15 cellular contexts compared by ENCODE assay signal in the genomic region with DNA sequence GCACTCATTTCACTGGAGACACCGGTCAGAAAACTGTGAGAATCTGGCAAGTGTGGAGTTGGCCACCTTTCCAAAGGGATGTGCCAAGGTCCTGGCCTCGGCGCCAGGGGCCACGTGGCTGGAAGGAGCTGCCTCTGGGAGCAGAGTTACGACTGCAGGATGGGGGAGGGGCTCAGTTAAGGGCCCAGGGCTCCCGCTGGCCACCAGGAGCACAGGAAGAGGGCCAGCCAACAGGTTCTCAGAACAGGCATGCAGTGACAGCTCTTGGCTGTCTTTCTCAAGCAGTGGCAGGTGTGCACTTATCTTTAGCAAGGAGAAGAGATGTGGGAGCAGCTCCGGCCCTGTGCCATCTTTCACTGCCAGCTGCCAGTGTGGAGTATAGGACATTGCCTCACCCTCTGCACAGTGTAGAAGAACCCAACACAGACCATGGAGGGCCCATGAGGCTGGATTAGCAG.
DNase-seq lines count a peak whose midpoint lies in the region; ATAC-seq lines count a peak whose summit lies in the region.
"Had no signal": no experiment of that assay in that cellular context is flagged by ENCODE, and none has a peak within 500 bp of the region (broad histone marks: within the 10 kb centered on the region; RNA-seq: fewer than 3 reads in every experiment).

No MANE protein-coding gene starts in this region.

- no peak overlapping the region for H3K4me3 ChIP-seq in BLaER1 treated with 17β-estradiol and CSF1 and Interleukin-3, amounts not matched to agents 10 nM and 100 nM
- no peak overlapping the region for H3K4me3 ChIP-seq in mesendoderm (ENCODE audit: low read length)
- H3K4me3 ChIP-seq: BLaER1, SJCRH30 had no signal

- no peak overlapping the region for H4K5ac ChIP-seq in mesendoderm (ENCODE audit: low read length)

- in situ Hi-C loops in ACHN (cut with HindIII; ENCODE audit: low pct_ligation_motif_present, low pct_unique_long_range_greater_than_20kb, low sequenced_read_pairs) = no loop called here

- peak overlapping the region in 4 of 11 experiments; percentile 5 to 59 (median 40); a peak in 4 of 22 replicates for H3K9ac ChIP-seq in BLaER1 treated with 17β-estradiol and CSF1 and Interleukin-3, amounts not matched to agents 10 nM and 100 nM
- H3K9ac ChIP-seq in mesendoderm (ENCODE audit: low read length) = no peak overlapping the region
- H3K9ac ChIP-seq: BLaER1 had no signal

- DNase-seq in NCI-H1092 (lab: John Stamatoyannopoulos, UW) = peak; percentile 51
- DNase-seq in amygdala (lab: John Stamatoyannopoulos, UW) = peak in 36 of 56 donors; percentile 3 to 72 (median 26)
- peak; percentile 37 for DNase-seq in mesendoderm
- no peak for DNase-seq in activated CD4-positive, alpha-beta T cell treated with anti-CD3 and anti-CD28 coated beads for 1 hour
- no peak for DNase-seq in ACHN
- no peak for DNase-seq in NOMO-1 treated with dmso at 0.1 percent for 144 hours (lab: John Stamatoyannopoulos, UW; ENCODE audit: unreplicated experiment)
- DNase-seq: activated CD8-positive, alpha-beta memory T cell treated with anti-CD3 and anti-CD28 coated beads, Interleukin-2, amount 50 U/mL, for 4 hours; cortex of kidney; GF-D8; HCEC 1CT; NCI-H526 treated with DMSO at 0.1 percent for 48 hours had no signal

- no peak for ATAC-seq in GM19023 (IDR thresholded peaks at IDR 0.05; ENCODE audit: unreplicated experiment)

- no peak overlapping the region for H3K18ac ChIP-seq in mesendoderm (ENCODE audit: low read length)

- H2AK5ac ChIP-seq in mesendoderm (ENCODE audit: low read length) = no peak overlapping the region

- H2BK15ac ChIP-seq in mesendoderm (replicated peaks; ENCODE audit: low read depth) = no peak overlapping the region

- no peaks in the 10 kb centered on the region for H3K27me3 ChIP-seq in BLaER1 treated with 17β-estradiol and CSF1 and Interleukin-3, amounts not matched to agents 10 nM and 100 nM
- H3K27me3 ChIP-seq in mesendoderm (ENCODE audit: insufficient read depth, low read length, poor library complexity) = no peaks in the 10 kb centered on the region
- H3K27me3 ChIP-seq: BLaER1, SJCRH30 had no signal

- WGBS in mesendoderm (ENCODE audit: extremely low coverage, insufficient coverage, low lambda C conversion rate) = no CpG with 5 or more reads among the region's 7 CpGs

- no peak overlapping the region for H3K56ac ChIP-seq in mesendoderm (ENCODE audit: low read length)

- H3K27ac ChIP-seq in BLaER1 treated with 17β-estradiol and CSF1 and Interleukin-3, amounts not matched to agents 10 nM and 100 nM = peak overlapping the region in 9 of 11 experiments; percentile 15 to 86 (median 56); a peak in 15 of 22 replicates
- H3K27ac ChIP-seq in mesendoderm (ENCODE audit: low read depth, low read length) = no peak overlapping the region
- H3K27ac ChIP-seq: BLaER1, SJCRH30 had no signal

- H3K9me3 ChIP-seq in BLaER1 treated with 17β-estradiol and CSF1 and Interleukin-3, amounts not matched to agents 10 nM and 100 nM (replicated peaks in 1 of 11) = peaks cover 0 to 16% (median 0%) of the 10 kb centered on the region in 11 experiments; a peak in 7 of 22 replicates
- H3K9me3 ChIP-seq: BLaER1, SJCRH30 had no signal

- peaks cover 17 to 78% (median 31%) of the 10 kb centered on the region in 10 experiments for H3K4me1 ChIP-seq in BLaER1 treated with 17β-estradiol and CSF1 and Interleukin-3, amounts not matched to agents 10 nM and 100 nM
- H3K4me1 ChIP-seq in mesendoderm (ENCODE audit: control insufficient read depth, low read depth, low read length) = no peaks in the 10 kb centered on the region

- peak overlapping the region; percentile 39 to 80 (median 63) for H3K4me2 ChIP-seq in BLaER1 treated with 17β-estradiol and CSF1 and Interleukin-3, amounts not matched to agents 10 nM and 100 nM
- H3K4me2 ChIP-seq in mesendoderm (ENCODE audit: low read length) = no peak overlapping the region

- no peak overlapping the region for H2BK120ac ChIP-seq in mesendoderm (ENCODE audit: low read depth, low read length)

- H3K23ac ChIP-seq in mesendoderm (ENCODE audit: low read length) = no peak overlapping the region

- peaks cover 0 to 79% (median 0%) of the 10 kb centered on the region in 11 experiments; a peak in 4 of 22 replicates for H3K36me3 ChIP-seq in BLaER1 treated with 17β-estradiol and CSF1 and Interleukin-3, amounts not matched to agents 10 nM and 100 nM
- no peaks in the 10 kb centered on the region for H3K36me3 ChIP-seq in mesendoderm (ENCODE audit: control insufficient read depth, insufficient read depth, low read length)
- H3K36me3 ChIP-seq: BLaER1, SJCRH30 had no signal

- no peak overlapping the region for H2BK5ac ChIP-seq in mesendoderm (ENCODE audit: low read length)

- H3K79me2 ChIP-seq in mesendoderm (ENCODE audit: control insufficient read depth, insufficient read depth, low read length) = no peaks in the 10 kb centered on the region

- H3K79me1 ChIP-seq in mesendoderm (ENCODE audit: low read length) = no peaks in the 10 kb centered on the region

- no peak overlapping the region for H4K8ac ChIP-seq in mesendoderm (ENCODE audit: low read depth, low read length)

- peaks cover 0 to 98% (median 0%) of the 10 kb centered on the region in 11 experiments; a peak in 4 of 22 replicates for H4K20me1 ChIP-seq in BLaER1 treated with 17β-estradiol and CSF1 and Interleukin-3, amounts not matched to agents 10 nM and 100 nM
- H4K20me1 ChIP-seq: BLaER1 had no signal

- no peak overlapping the region for H3K4ac ChIP-seq in mesendoderm (ENCODE audit: low read depth, low read length)

Comparison
In these comparisons a context has a peak if more than half of its experiments do, and no peak if none do; other contexts are left out.
1. DNase-seq: peak in NCI-H1092 (single experiment), amygdala (36 of 56) and mesendoderm (single experiment); none in activated CD4-positive, alpha-beta T cell treated with anti-CD3 and anti-CD28 coated beads for 1 hour (single experiment), ACHN (single experiment) and NOMO-1 treated with dmso at 0.1 percent for 144 hours (single experiment).